Comparison of ENCODE assay signal across 15 cellular contexts in the genomic region with DNA sequence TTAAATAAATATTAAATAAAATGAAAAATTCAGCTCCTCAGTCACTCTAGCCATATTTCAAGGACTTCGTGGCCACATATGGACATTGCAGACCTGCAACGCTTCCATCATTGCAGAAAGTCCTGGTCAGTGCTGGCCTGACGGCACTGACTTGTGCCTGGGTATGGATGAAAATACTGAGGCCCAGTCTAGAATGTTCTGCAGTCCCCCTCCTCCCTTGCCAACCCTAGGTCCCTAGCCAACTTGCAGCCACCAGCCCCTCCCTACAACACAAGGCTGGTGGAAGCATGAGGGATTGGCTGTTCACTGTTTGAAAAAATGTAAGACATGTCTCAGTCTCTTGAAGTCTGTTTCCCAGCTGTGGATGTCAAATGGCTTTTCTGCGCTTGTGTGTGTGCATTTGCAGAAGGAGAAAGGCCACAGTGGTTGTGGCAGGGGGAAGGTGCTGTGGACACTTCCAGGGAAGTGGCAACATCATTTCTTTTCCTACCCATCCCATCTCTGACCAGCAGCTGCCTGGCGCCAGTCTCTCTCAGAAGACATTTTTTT. TPM values are rescaled to one million over a fixed set of nuclear protein-coding genes. Genes with fewer than 3 reads are reported as not detected.
DNase-seq lines count a peak whose midpoint lies in the region; ATAC-seq and TF ChIP-seq lines count a peak whose summit lies in the region.
"Had no signal": no experiment of that assay in that cellular context is flagged by ENCODE, and none has a peak within 500 bp of the region (broad histone marks: within the 10 kb centered on the region; RNA-seq: fewer than 3 reads in every experiment).

No MANE protein-coding gene starts in this region.

- H3K9me3 ChIP-seq in skeletal muscle tissue (ENCODE audit: control insufficient read depth in 3 of 3, low read length in 3 of 3) (no peaks in the 10 kb centered on the region), uterus (no peaks in the 10 kb centered on the region)
- H3K9me3 ChIP-seq: BLaER1 treated with 17β-estradiol and CSF1 and Interleukin-3, amounts not matched to agents 10 nM and 100 nM had no signal

- H3K9me3 Mint-ChIP-seq in chondrocyte (ENCODE audit: low read depth) (no peaks in the 10 kb centered on the region), mesothelial cell of epicardium (no peaks in the 10 kb centered on the region)
- H3K9me3 Mint-ChIP-seq: GM23338 had no signal

- H3K27ac Mint-ChIP-seq in chondrocyte (ENCODE audit: unreplicated experiment) (peak overlapping the region; percentile 66), mesothelial cell of epicardium (peak overlapping the region; percentile 53)
- H3K27ac Mint-ChIP-seq: GM23338 had no signal

- H3K36me3 Mint-ChIP-seq in chondrocyte (ENCODE audit: low read depth) = peaks cover 14% of the 10 kb centered on the region
- H3K36me3 Mint-ChIP-seq in mesothelial cell of epicardium = peaks cover 43% of the 10 kb centered on the region

- no peaks in the 10 kb centered on the region for H3K27me3 Mint-ChIP-seq in chondrocyte (ENCODE audit: low read depth)
- no peaks in the 10 kb centered on the region for H3K27me3 Mint-ChIP-seq in mesothelial cell of epicardium (ENCODE audit: low read depth)

- no peak for TF ChIP-seq CTCF in chondrocyte (IDR thresholded peaks at IDR 0.05)
- TF ChIP-seq CTCF in mesothelial cell of epicardium (IDR thresholded peaks at IDR 0.05; ENCODE audit: unreplicated experiment) = no peak
- no peak for TF ChIP-seq CTCF in uterus (IDR thresholded peaks at IDR 0.05)

- intact Hi-C loops in uterus (cut with DNase I; ENCODE audit: low total_unique reads) = loop anchor here (10.0 kb wide), 2 partner anchors 829 to 1029 kb away; no protein-coding TSS in a partner anchor

- H3K27me3 ChIP-seq in skeletal muscle tissue (ENCODE audit: control insufficient read depth in 3 of 3, insufficient read depth in 3 of 3, low read length in 3 of 3) (no peaks in the 10 kb centered on the region), uterus (no peaks in the 10 kb centered on the region)

- DNase-seq in chondrocyte (ENCODE audit: low spot score) (no peak), mesothelial cell of epicardium (ENCODE audit: low spot score in 2 of 2, unreplicated experiment in 2 of 2) (no peak), uterus (no peak), NCI-H345 (lab: John Stamatoyannopoulos, UW) (no peak), NCI-H1436 (lab: John Stamatoyannopoulos, UW) (no peak)
- DNase-seq: DMS 273 treated with DMSO at 0.1 percent for 48 hours, KBM-7, NCI-H1694, NCI-H2107, PC-3 had no signal

- H3K4me3 Mint-ChIP-seq in chondrocyte (ENCODE audit: unreplicated experiment) (no peak overlapping the region), mesothelial cell of epicardium (no peak overlapping the region)
- H3K4me3 Mint-ChIP-seq: GM23338 had no signal

- ATAC-seq in HG03039 (IDR thresholded peaks at IDR 0.05; ENCODE audit: unreplicated experiment) = no peak
- ATAC-seq: GM23338, PC-3, Right ventricle myocardium inferior had no signal

- no peak overlapping the region for H3K4me3 ChIP-seq in skeletal muscle tissue (ENCODE audit: low read length in 3 of 3)
- no peak overlapping the region for H3K4me3 ChIP-seq in uterus
- H3K4me3 ChIP-seq: BLaER1 treated with 17β-estradiol and CSF1 and Interleukin-3, amounts not matched to agents 10 nM and 100 nM; GM23338 had no signal

- peaks cover 90 to 94% (median 90%) of the 10 kb centered on the region in 3 donors for H3K4me1 ChIP-seq in skeletal muscle tissue (ENCODE audit: control insufficient read depth in 3 of 3, insufficient read depth in 3 of 3, low read length in 3 of 3)
- H3K4me1 ChIP-seq in uterus = peaks cover 15 to 46% of the 10 kb centered on the region in 2 donors

- H3K27ac ChIP-seq in skeletal muscle tissue (ENCODE audit: low read depth, low read length) (peak overlapping the region; percentile 78), uterus (peak overlapping the region; percentile 93 to 95)
- H3K27ac ChIP-seq: BLaER1 treated with 17β-estradiol and CSF1 and Interleukin-3, amounts not matched to agents 10 nM and 100 nM had no signal

- peak overlapping the region in 1 of 3 donors; percentile 57 for H3K9ac ChIP-seq in skeletal muscle tissue (ENCODE audit: low read depth in 1 of 3, low read length in 3 of 3)
- H3K9ac ChIP-seq: BLaER1 treated with 17β-estradiol and CSF1 and Interleukin-3, amounts not matched to agents 10 nM and 100 nM had no signal

- H3K36me3 ChIP-seq in skeletal muscle tissue (ENCODE audit: control insufficient read depth in 3 of 3, insufficient read depth in 3 of 3, low read length in 3 of 3) (peaks cover 9 to 46% (median 11%) of the 10 kb centered on the region in 3 donors), uterus (no peaks in the 10 kb centered on the region)
- H3K36me3 ChIP-seq: BLaER1 treated with 17β-estradiol and CSF1 and Interleukin-3, amounts not matched to agents 10 nM and 100 nM had no signal

- no peak for TF ChIP-seq POLR2A in uterus (IDR thresholded peaks at IDR 0.05)

- peaks cover 86% of the 10 kb centered on the region for H3K4me1 Mint-ChIP-seq in chondrocyte (ENCODE audit: low read depth)
- peaks cover 65% of the 10 kb centered on the region for H3K4me1 Mint-ChIP-seq in mesothelial cell of epicardium

RNA-seq across cellular contexts. Expression of a gene that starts 9.9 kb away (rescaled TPM):
- total RNA-seq in chondrocyte (403 to 502 TPM (median 500 TPM) in 3 replicates), mesothelial cell of epicardium (415 to 456 TPM (median 447 TPM) in 3 replicates), skeletal muscle tissue (260 TPM), uterus (1,000 to 10,000 TPM in 1 of 4 donors, 100 to 1,000 TPM in 3; 480 to 2,812 (median 618) TPM)

RNA-seq across cellular contexts. Expression of a gene that starts 52.2 kb away (rescaled TPM):
- total RNA-seq in chondrocyte (1,045 to 1,857 TPM (median 1,848 TPM) in 3 replicates), mesothelial cell of epicardium (376 to 409 TPM (median 381 TPM) in 3 replicates), skeletal muscle tissue (99.7 TPM), uterus (100 to 1,000 TPM in 2 of 4 donors, 10 to 100 TPM in 2; 59.5 to 398 (median 102) TPM)
